18 cellular contexts compared by ENCODE assay signal in genomic region chr12:68031881-68032739, GRCh38. TPM values are rescaled to one million over a fixed set of nuclear protein-coding genes. Genes with fewer than 3 reads are reported as not detected.
DNase-seq lines count a peak whose midpoint lies in the region; ATAC-seq and FAIRE-seq lines count a peak whose summit lies in the region.
"Had no signal": no experiment of that assay in that cellular context is flagged by ENCODE, and none has a peak within 500 bp of the region (broad histone marks: within the 10 kb centered on the region; RNA-seq: fewer than 3 reads in every experiment).

No MANE protein-coding gene starts in this region.

- peak; percentile 54 for ATAC-seq in activated CD8-positive, alpha-beta memory T cell treated with anti-CD3 and anti-CD28 coated beads, Interleukin-2, amount 10 ng/mL, durations not matched to agents 7 days and 5 days
- peak; percentile 62 for ATAC-seq in activated naive CD8-positive, alpha-beta T cell treated with anti-CD3 and anti-CD28 coated beads, Interleukin-2, amount 50 U/mL, for 24 hours
- peak in 1 of 2 donors; percentile 49 for ATAC-seq in naive thymus-derived CD8-positive, alpha-beta T cell
- no peak for ATAC-seq in HG03571 (IDR thresholded peaks at IDR 0.05; ENCODE audit: unreplicated experiment)
- ATAC-seq in HG02642 (IDR thresholded peaks at IDR 0.05; ENCODE audit: poor library complexity, unreplicated experiment): no peak

- POLR2A ChIA-PET in naive thymus-derived CD8-positive, alpha-beta T cell (lab: Charles Lee): no interaction called here

- peaks cover 69% of the 10 kb centered on the region for H3K4me1 Mint-ChIP-seq in activated CD8-positive, alpha-beta memory T cell treated with anti-CD3 and anti-CD28 coated beads, Interleukin-2, amount 10 ng/mL, durations not matched to agents 7 days and 5 days
- H3K4me1 Mint-ChIP-seq in activated naive CD8-positive, alpha-beta T cell treated with anti-CD3 and anti-CD28 coated beads, Interleukin-2, amount 50 U/mL, for 24 hours: peaks cover 42% of the 10 kb centered on the region
- H3K4me1 Mint-ChIP-seq in naive thymus-derived CD8-positive, alpha-beta T cell: peaks cover 9 to 23% (median 20%) of the 10 kb centered on the region in 4 donors
- H3K4me1 Mint-ChIP-seq: H9, neural progenitor cell had no signal

- FAIRE-seq in GM18507 (lab: Jason Lieb, UNC): peak; percentile 24

- CTCF ChIA-PET in activated CD8-positive, alpha-beta memory T cell treated with anti-CD3 and anti-CD28 coated beads, Interleukin-2, amount 10 ng/mL, durations not matched to agents 7 days and 5 days (lab: Charles Lee): interaction anchor here (1.0 to 1.2 kb wide), 3 partner anchors 8 to 126 kb away, joined by 3 to 6 read pairs (median 3); no protein-coding TSS in a partner anchor

- DNase-seq in activated CD8-positive, alpha-beta memory T cell treated with anti-CD3 and anti-CD28 coated beads, Interleukin-2, amount 10 ng/mL, durations not matched to agents 7 days and 5 days: peak; percentile 48
- DNase-seq in activated CD8-positive, alpha-beta memory T cell treated with anti-CD3 and anti-CD28 coated beads, Interleukin-2, amount 50 U/mL, for 4 hours: no peak
- DNase-seq in GM18507 (ENCODE audit: extremely low spot score, insufficient read length, low read depth): no peak
- no peak for DNase-seq in activated naive CD8-positive, alpha-beta T cell treated with anti-CD3 and anti-CD28 coated beads, Interleukin-2, amount 50 U/mL, for 24 hours
- peak in 1 of 10 donors; percentile 6 for DNase-seq in naive thymus-derived CD8-positive, alpha-beta T cell
- no peak for DNase-seq in DMS 273 (lab: John Stamatoyannopoulos, UW; ENCODE audit: unreplicated experiment)
- DNase-seq: activated B cell treated with CpG ODN at 0.5 μM for 24 hours, Caco-2, foreskin melanocyte, H9, NCI-H146 had no signal

- H3K27me3 Mint-ChIP-seq in activated CD8-positive, alpha-beta memory T cell treated with anti-CD3 and anti-CD28 coated beads, Interleukin-2, amount 10 ng/mL, durations not matched to agents 7 days and 5 days: no peaks in the 10 kb centered on the region
- no peaks in the 10 kb centered on the region for H3K27me3 Mint-ChIP-seq in activated naive CD8-positive, alpha-beta T cell treated with anti-CD3 and anti-CD28 coated beads, Interleukin-2, amount 50 U/mL, for 24 hours
- no peaks in the 10 kb centered on the region for H3K27me3 Mint-ChIP-seq in naive thymus-derived CD8-positive, alpha-beta T cell
- H3K27me3 Mint-ChIP-seq: activated B cell treated with CpG ODN at 0.5 μM for 24 hours had no signal

- H3K9me3 Mint-ChIP-seq in activated CD8-positive, alpha-beta memory T cell treated with anti-CD3 and anti-CD28 coated beads, Interleukin-2, amount 10 ng/mL, durations not matched to agents 7 days and 5 days (ENCODE audit: low read depth): peaks cover 3% of the 10 kb centered on the region
- peaks cover 15% of the 10 kb centered on the region for H3K9me3 Mint-ChIP-seq in activated naive CD8-positive, alpha-beta T cell treated with anti-CD3 and anti-CD28 coated beads, Interleukin-2, amount 50 U/mL, for 24 hours
- peaks cover 0 to 10% (median 0%) of the 10 kb centered on the region in 9 donors for H3K9me3 Mint-ChIP-seq in naive thymus-derived CD8-positive, alpha-beta T cell
- H3K9me3 Mint-ChIP-seq: H9, neural progenitor cell had no signal

- peak overlapping the region; percentile 89 for H3K27ac Mint-ChIP-seq in activated CD8-positive, alpha-beta memory T cell treated with anti-CD3 and anti-CD28 coated beads, Interleukin-2, amount 10 ng/mL, durations not matched to agents 7 days and 5 days
- H3K27ac Mint-ChIP-seq in activated naive CD8-positive, alpha-beta T cell treated with anti-CD3 and anti-CD28 coated beads, Interleukin-2, amount 50 U/mL, for 24 hours: peak overlapping the region; percentile 70
- peak overlapping the region; percentile 39 to 94 (median 86) for H3K27ac Mint-ChIP-seq in naive thymus-derived CD8-positive, alpha-beta T cell
- H3K27ac Mint-ChIP-seq: activated B cell treated with CpG ODN at 0.5 μM for 24 hours, H9, neural progenitor cell had no signal

- H3K4me3 Mint-ChIP-seq in activated CD8-positive, alpha-beta memory T cell treated with anti-CD3 and anti-CD28 coated beads, Interleukin-2, amount 10 ng/mL, durations not matched to agents 7 days and 5 days: peak overlapping the region; percentile 76
- H3K4me3 Mint-ChIP-seq in activated naive CD8-positive, alpha-beta T cell treated with anti-CD3 and anti-CD28 coated beads, Interleukin-2, amount 50 U/mL, for 24 hours: peak overlapping the region; percentile 66
- peak overlapping the region; percentile 59 to 89 (median 76) for H3K4me3 Mint-ChIP-seq in naive thymus-derived CD8-positive, alpha-beta T cell
- H3K4me3 Mint-ChIP-seq: activated B cell treated with CpG ODN at 0.5 μM for 24 hours, H9, neural progenitor cell had no signal

- peaks cover 26% of the 10 kb centered on the region for H3K36me3 Mint-ChIP-seq in activated CD8-positive, alpha-beta memory T cell treated with anti-CD3 and anti-CD28 coated beads, Interleukin-2, amount 10 ng/mL, durations not matched to agents 7 days and 5 days
- no peaks in the 10 kb centered on the region for H3K36me3 Mint-ChIP-seq in activated naive CD8-positive, alpha-beta T cell treated with anti-CD3 and anti-CD28 coated beads, Interleukin-2, amount 50 U/mL, for 24 hours (ENCODE audit: low read depth)
- H3K36me3 Mint-ChIP-seq in naive thymus-derived CD8-positive, alpha-beta T cell: peaks cover 0 to 15% (median 0%) of the 10 kb centered on the region in 3 donors
- H3K36me3 Mint-ChIP-seq: neural progenitor cell had no signal

RNA-seq across cellular contexts. Expression of gene IFNG-AS1, which starts 42.9 kb away (rescaled TPM):
- total RNA-seq in activated CD8-positive, alpha-beta memory T cell treated with anti-CD3 and anti-CD28 coated beads, Interleukin-2, amount 10 ng/mL, durations not matched to agents 7 days and 5 days: under 1 TPM in 1 of 2 experiments, not detected in 1; 0.38 TPM
- 1 to 10 TPM in 1 of 2 experiments, under 1 TPM in 1; 0.88 to 1.9 TPM for total RNA-seq in naive thymus-derived CD8-positive, alpha-beta T cell
- 1 to 10 TPM; 1.3 to 3.1 (median 3.0) TPM for polyA plus RNA-seq in naive thymus-derived CD8-positive, alpha-beta T cell
- total RNA-seq: ascending aorta, Caco-2, G401, H9, HT-29, lung microvascular endothelial cell had no signal

Comparison
In these comparisons a context has a peak if more than half of its experiments do, and no peak if none do; other contexts are left out.
1. ATAC-seq: peak in activated CD8-positive, alpha-beta memory T cell treated with anti-CD3 and anti-CD28 coated beads, Interleukin-2, amount 10 ng/mL, durations not matched to agents 7 days and 5 days (single experiment) and activated naive CD8-positive, alpha-beta T cell treated with anti-CD3 and anti-CD28 coated beads, Interleukin-2, amount 50 U/mL, for 24 hours (single experiment); none in HG03571 (single experiment) and HG02642 (single experiment).
2. Peak in every context shown above with its lines, with median percentiles within 50 percentile points of each other: H3K27ac Mint-ChIP-seq and H3K4me3 Mint-ChIP-seq.